In the genomic region with DNA sequence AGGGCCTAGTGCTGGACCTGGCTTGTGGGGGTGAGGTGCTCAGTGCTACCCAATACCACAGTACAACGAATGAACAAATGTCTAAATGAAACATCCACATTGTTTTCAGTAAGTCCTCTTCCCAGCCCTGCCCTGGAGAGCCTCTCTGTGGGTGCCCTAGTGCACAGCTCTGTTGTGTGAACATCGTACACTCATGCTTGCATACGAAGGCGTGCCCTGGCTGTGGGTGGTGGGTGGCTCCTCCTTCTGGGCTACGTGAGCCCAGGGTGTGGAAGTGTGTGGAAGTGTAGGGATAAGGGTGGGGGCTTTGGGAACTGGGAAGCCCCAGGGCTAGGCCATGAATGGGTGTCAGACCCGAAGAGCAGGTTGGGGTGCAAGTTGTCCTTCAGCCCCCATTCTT, we compare ENCODE assay signal across 1 cellular context.
TF ChIP-seq lines count a peak whose summit lies in the region.

No MANE protein-coding gene starts in this region.

TF ChIP-seq in SK-N-SH, 30 proteins besides CTCF, POLR2A, EP300 and RAD21 (continued from another document):
- TF ChIP-seq POLR2AphosphoS5 (IDR thresholded peaks at IDR 0.05; ENCODE audit: low read depth, low read length), result no peak
- TF ChIP-seq TEAD4 (IDR thresholded peaks at IDR 0.05; ENCODE audit: borderline replicate concordance, insufficient read depth), result no peak
- TF ChIP-seq, protein P1, sequence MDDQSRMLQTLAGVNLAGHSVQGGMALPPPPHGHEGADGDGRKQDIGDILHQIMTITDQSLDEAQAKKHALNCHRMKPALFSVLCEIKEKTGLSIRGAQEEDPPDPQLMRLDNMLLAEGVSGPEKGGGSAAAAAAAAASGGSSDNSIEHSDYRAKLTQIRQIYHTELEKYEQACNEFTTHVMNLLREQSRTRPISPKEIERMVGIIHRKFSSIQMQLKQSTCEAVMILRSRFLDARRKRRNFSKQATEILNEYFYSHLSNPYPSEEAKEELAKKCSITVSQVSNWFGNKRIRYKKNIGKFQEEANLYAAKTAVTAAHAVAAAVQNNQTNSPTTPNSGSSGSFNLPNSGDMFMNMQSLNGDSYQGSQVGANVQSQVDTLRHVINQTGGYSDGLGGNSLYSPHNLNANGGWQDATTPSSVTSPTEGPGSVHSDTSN (IDR thresholded peaks at IDR 0.05), result no peak
- no peak for TF ChIP-seq SIN3A (IDR thresholded peaks at IDR 0.05; ENCODE audit: borderline replicate concordance, low read depth, low read length)
- no peak for TF ChIP-seq FOSL2 (IDR thresholded peaks at IDR 0.05; ENCODE audit: borderline replicate concordance, low read depth)
- no peak for TF ChIP-seq GABPA (IDR thresholded peaks at IDR 0.05; ENCODE audit: low read depth)
- TF ChIP-seq RCOR1 (IDR thresholded peaks at IDR 0.05; ENCODE audit: low read length), result no peak
- TF ChIP-seq, protein P2, sequence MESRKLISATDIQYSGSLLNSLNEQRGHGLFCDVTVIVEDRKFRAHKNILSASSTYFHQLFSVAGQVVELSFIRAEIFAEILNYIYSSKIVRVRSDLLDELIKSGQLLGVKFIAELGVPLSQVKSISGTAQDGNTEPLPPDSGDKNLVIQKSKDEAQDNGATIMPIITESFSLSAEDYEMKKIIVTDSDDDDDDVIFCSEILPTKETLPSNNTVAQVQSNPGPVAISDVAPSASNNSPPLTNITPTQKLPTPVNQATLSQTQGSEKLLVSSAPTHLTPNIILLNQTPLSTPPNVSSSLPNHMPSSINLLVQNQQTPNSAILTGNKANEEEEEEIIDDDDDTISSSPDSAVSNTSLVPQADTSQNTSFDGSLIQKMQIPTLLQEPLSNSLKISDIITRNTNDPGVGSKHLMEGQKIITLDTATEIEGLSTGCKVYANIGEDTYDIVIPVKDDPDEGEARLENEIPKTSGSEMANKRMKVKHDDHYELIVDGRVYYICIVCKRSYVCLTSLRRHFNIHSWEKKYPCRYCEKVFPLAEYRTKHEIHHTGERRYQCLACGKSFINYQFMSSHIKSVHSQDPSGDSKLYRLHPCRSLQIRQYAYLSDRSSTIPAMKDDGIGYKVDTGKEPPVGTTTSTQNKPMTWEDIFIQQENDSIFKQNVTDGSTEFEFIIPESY (IDR thresholded peaks at IDR 0.05; ENCODE audit: borderline replicate concordance, low read depth), result no peak
- no peak for TF ChIP-seq RFX5 (IDR thresholded peaks at IDR 0.05; ENCODE audit: low read length)
- TF ChIP-seq, protein P3, sequence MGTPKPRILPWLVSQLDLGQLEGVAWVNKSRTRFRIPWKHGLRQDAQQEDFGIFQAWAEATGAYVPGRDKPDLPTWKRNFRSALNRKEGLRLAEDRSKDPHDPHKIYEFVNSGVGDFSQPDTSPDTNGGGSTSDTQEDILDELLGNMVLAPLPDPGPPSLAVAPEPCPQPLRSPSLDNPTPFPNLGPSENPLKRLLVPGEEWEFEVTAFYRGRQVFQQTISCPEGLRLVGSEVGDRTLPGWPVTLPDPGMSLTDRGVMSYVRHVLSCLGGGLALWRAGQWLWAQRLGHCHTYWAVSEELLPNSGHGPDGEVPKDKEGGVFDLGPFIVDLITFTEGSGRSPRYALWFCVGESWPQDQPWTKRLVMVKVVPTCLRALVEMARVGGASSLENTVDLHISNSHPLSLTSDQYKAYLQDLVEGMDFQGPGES (IDR thresholded peaks at IDR 0.05; ENCODE audit: low read depth, low read length), result no peak
- TF ChIP-seq SMC3 (IDR thresholded peaks at IDR 0.05; ENCODE audit: low read depth, low read length), result no peak
- TF ChIP-seq JUND (IDR thresholded peaks at IDR 0.05), result no peak
